9 cellular contexts compared by ENCODE assay signal in the genomic region with DNA sequence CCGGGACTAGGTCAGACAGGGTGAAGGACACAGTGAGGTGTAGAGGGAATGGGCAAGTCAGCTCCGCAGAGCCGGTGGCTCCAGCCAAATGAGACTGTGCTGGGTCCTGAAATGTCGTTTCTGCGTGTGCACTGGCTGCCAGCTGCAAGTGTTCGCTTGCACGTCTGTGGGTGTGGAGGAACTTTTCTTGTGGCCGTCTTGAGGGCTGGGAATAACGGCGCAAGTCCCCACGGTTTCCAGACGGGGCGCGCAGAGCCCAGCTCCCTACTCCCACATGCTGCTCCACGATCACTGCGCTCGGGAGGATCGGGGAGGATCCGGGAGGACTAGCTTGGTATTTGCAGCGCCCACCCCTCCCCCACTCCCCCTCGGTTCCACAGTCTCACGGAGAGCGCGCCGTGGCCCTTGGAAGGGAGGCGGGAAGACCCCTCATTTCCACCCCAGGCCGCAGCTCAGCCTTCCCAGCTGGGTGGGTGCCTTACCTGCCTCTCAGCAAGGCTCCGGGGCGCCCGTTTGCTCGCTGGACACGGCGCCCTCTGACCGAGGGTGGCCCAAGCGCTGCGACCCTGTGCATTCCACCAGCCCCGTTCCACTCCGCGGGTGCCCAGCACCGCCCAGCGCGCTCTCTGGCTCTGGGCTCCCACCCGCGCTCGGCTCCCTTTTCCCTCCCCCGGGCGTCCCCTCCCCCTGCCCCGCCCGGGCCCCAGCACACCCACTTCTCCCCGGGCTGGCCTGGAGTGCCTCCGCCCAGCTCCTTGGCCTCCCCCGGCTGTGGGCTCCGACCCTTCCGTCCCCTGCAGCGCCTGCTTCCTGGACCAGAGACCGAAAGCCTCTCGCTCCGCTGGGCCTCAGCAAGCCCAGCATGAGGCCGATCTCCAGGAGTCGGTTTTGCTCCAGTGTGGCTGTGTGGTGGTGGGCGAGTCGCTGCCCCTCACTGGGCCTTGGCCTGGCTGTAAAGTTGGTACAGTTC. TPM values are rescaled to one million over a fixed set of nuclear protein-coding genes. Genes with fewer than 3 reads are reported as not detected.
DNase-seq lines count a peak whose midpoint lies in the region; ATAC-seq and TF ChIP-seq lines count a peak whose summit lies in the region.
"Had no signal": no experiment of that assay in that cellular context is flagged by ENCODE, and none has a peak within 500 bp of the region (broad histone marks: within the 10 kb centered on the region; RNA-seq: fewer than 3 reads in every experiment).

A gene with protein sequence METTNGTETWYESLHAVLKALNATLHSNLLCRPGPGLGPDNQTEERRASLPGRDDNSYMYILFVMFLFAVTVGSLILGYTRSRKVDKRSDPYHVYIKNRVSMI (minus strand): TSS at position 634 of the 970 bp plus-strand sequence. CDS start 9,986 bp downstream, outside the sequence.

- peak within 1 kb of the TSS; percentile 34 for H3K9ac ChIP-seq in skeletal muscle satellite cell (ENCODE audit: low read depth, low read length)

- TF ChIP-seq CTCF in GM23338 (conservative IDR thresholded peaks at IDR 0.05; ENCODE audit: low read depth in 2 of 2), result no peak
- no peak for TF ChIP-seq CTCF in choroid plexus epithelial cell (conservative IDR thresholded peaks at IDR 0.05; ENCODE audit: low read depth, low read length)
- no peak for TF ChIP-seq CTCF in kidney epithelial cell (IDR thresholded peaks at IDR 0.05; ENCODE audit: insufficient read depth, low read length, poor library complexity, severe bottlenecking)

- H2AFZ ChIP-seq in GM23338, result peak within 1 kb of the TSS; percentile 97

- peak within 1 kb of the TSS; percentile 24; the same call in 1 of the 2 replicates for H3K27ac Mint-ChIP-seq in GM23338

- H3K9me3 Mint-ChIP-seq in GM23338, result no peaks in the 10 kb centered on the region

- no peaks in the 10 kb centered on the region for H3K79me2 ChIP-seq in GM23338 (replicated peaks; ENCODE audit: insufficient read depth)

- no peaks in the 10 kb centered on the region for H4K20me1 ChIP-seq in GM23338 (replicated peaks; ENCODE audit: insufficient read depth)

- peaks cover 18% of the 10 kb centered on the region for H3K4me1 Mint-ChIP-seq in GM23338

- H3K4me3 Mint-ChIP-seq in GM23338, result peak within 1 kb of the TSS; percentile 68

- H3K36me3 Mint-ChIP-seq in GM23338 (ENCODE audit: low read depth), result no peaks in the 10 kb centered on the region

- peaks cover 11% of the 10 kb centered on the region for H3K27me3 Mint-ChIP-seq in GM23338 (ENCODE audit: insufficient read depth, low read depth, poor library complexity)

- peaks cover 11% of the 10 kb centered on the region; the same call in 1 of the 2 replicates for H3K27me3 ChIP-seq in GM23338 (ENCODE audit: insufficient read depth)
- no peaks in the 10 kb centered on the region for H3K27me3 ChIP-seq in kidney epithelial cell (ENCODE audit: control insufficient read depth, insufficient read depth, low read length)
- H3K27me3 ChIP-seq in skeletal muscle satellite cell (ENCODE audit: control insufficient read depth, insufficient read depth, low read length), result peaks cover 52% of the 10 kb centered on the region

- H3K4me3 ChIP-seq in GM23338 (peak within 1 kb of the TSS; percentile 72), choroid plexus epithelial cell (ENCODE audit: low read depth, low read length) (peak within 1 kb of the TSS; percentile 75), kidney epithelial cell (ENCODE audit: low read depth, low read length) (peak within 1 kb of the TSS; percentile 53), skeletal muscle satellite cell (ENCODE audit: low read length) (peak within 1 kb of the TSS; percentile 67)

- H3K36me3 ChIP-seq in GM23338 (ENCODE audit: insufficient read depth) (no peaks in the 10 kb centered on the region), kidney epithelial cell (ENCODE audit: control insufficient read depth, insufficient read depth, low read length) (peaks cover 1% of the 10 kb centered on the region), skeletal muscle satellite cell (ENCODE audit: insufficient read depth, low read length) (no peaks in the 10 kb centered on the region)

- H3K27ac ChIP-seq in GM23338 (ENCODE audit: low read depth), result no peak within 1 kb of the TSS

- peaks cover 13% of the 10 kb centered on the region for H3K4me1 ChIP-seq in GM23338 (ENCODE audit: insufficient read depth)
- peaks cover 13% of the 10 kb centered on the region for H3K4me1 ChIP-seq in skeletal muscle satellite cell (ENCODE audit: control insufficient read depth, insufficient read depth, low read length)

- H3K9me2 ChIP-seq in GM23338 (ENCODE audit: insufficient read depth), result peaks cover 19% of the 10 kb centered on the region

- ATAC-seq in GM23338, result peak; percentile 86
- no peak for ATAC-seq in HG02885 (IDR thresholded peaks at IDR 0.05; ENCODE audit: poor library complexity, unreplicated experiment)

- no peaks in the 10 kb centered on the region for H3F3A ChIP-seq in GM23338 (replicated peaks; ENCODE audit: low read depth)

- DNase-seq in GM23338 (ENCODE audit: low spot score), result peak; percentile 77
- peak; percentile 78 for DNase-seq in choroid plexus epithelial cell (ENCODE audit: low read depth)
- no peak for DNase-seq in kidney epithelial cell (ENCODE audit: low read depth)
- DNase-seq in stimulated activated naive CD4-positive, alpha-beta T cell treated with Interleukin-2 at 50 U/mL for 16 hours (lab: John Stamatoyannopoulos, UW), result no peak
- DNase-seq in NCI-H1694 (lab: John Stamatoyannopoulos, UW), result no peak
- no peak for DNase-seq in NCI-H524 treated with DMSO at 0.1 percent for 48 hours (lab: John Stamatoyannopoulos, UW)
- DNase-seq: NCI-H2081 treated with DMSO at 0.1 percent for 48 hours had no signal

- H3K4me2 ChIP-seq in GM23338 (peak within 1 kb of the TSS; percentile 84), skeletal muscle satellite cell (ENCODE audit: low read length) (peak within 1 kb of the TSS; percentile 88)

- H3K9me3 ChIP-seq in skeletal muscle satellite cell (replicated peaks; ENCODE audit: low read length), result no peaks in the 10 kb centered on the region

TF ChIP-seq in GM23338, 12 proteins besides CTCF, POLR2A, EP300 and RAD21:
- TF ChIP-seq STAT1 (IDR thresholded peaks at IDR 0.05; ENCODE audit: unreplicated experiment) (no peak), REST (IDR thresholded peaks at IDR 0.05; ENCODE audit: unreplicated experiment) (no peak), JUNB (IDR thresholded peaks at IDR 0.05; ENCODE audit: unreplicated experiment) (no peak), CREB1 (CRISPR knock-in tag; IDR thresholded peaks at IDR 0.05; ENCODE audit: low read depth) (no peak), ETS1 (IDR thresholded peaks at IDR 0.05) (no peak; the same call in 1 of the 2 replicates), EZH2phosphoT487 (IDR thresholded peaks at IDR 0.05; ENCODE audit: unreplicated experiment) (no peak)

RNA-seq across cellular contexts. Expression of the gene that starts here (rescaled TPM):
- total RNA-seq in GM23338 (2014; rRNA removed; shearing (Covaris generic)), result 4.3 and 10.6 TPM in 2 replicates
- 2.3 and 2.4 TPM in 2 replicates for polyA plus RNA-seq in GM23338 (2016; fragmentation: Nextera tagmentation; extraction: Ambion mirVana)
- total RNA-seq in kidney epithelial cell, result 0.42 and 0.55 TPM in 2 replicates
- total RNA-seq in skeletal muscle satellite cell (2012; rRNA removed), result under 0.01 and 0.22 TPM in 2 replicates

Comparison
In these comparisons a context has a peak if more than half of its experiments do, and no peak if none do; other contexts are left out.
1. DNase-seq: peak in GM23338 (single experiment) and choroid plexus epithelial cell (single experiment); none in kidney epithelial cell (single experiment), stimulated activated naive CD4-positive, alpha-beta T cell treated with Interleukin-2 at 50 U/mL for 16 hours (single experiment), NCI-H1694 (single experiment) and NCI-H524 treated with DMSO at 0.1 percent for 48 hours (single experiment).
2. Peak in every context shown above with its lines, with median percentiles within 50 percentile points of each other: H3K4me3 ChIP-seq.